13 cellular contexts compared by ENCODE assay signal in genomic region chr21:45430521-45431501, GRCh38. TPM values are rescaled to one million over a fixed set of nuclear protein-coding genes. Genes with fewer than 3 reads are reported as not detected.
DNase-seq lines count a peak whose midpoint lies in the region; ATAC-seq and TF ChIP-seq lines count a peak whose summit lies in the region.
"Had no signal": no experiment of that assay in that cellular context is flagged by ENCODE, and none has a peak within 500 bp of the region (broad histone marks: within the 10 kb centered on the region; RNA-seq: fewer than 3 reads in every experiment).

No MANE protein-coding gene starts in this region.

- no peaks in the 10 kb centered on the region for H3K9me3 Mint-ChIP-seq in nephron progenitor cell
- H3K9me3 Mint-ChIP-seq: activated naive CD4-positive, alpha-beta T cell treated with anti-CD3 and anti-CD28 coated beads, Interleukin-2, amount 50 U/mL, for 24 hours; dendritic cell treated with granulocyte-macrophage colony-stimulating factor and Interleukin-4, amounts not matched to agents 40 ng/mL and 50 ng/mL, for 4 days had no signal

- peak overlapping the region; percentile 52 for H3K4me3 Mint-ChIP-seq in nephron progenitor cell
- H3K4me3 Mint-ChIP-seq: activated CD8-positive, alpha-beta memory T cell treated with anti-CD3 and anti-CD28 coated beads, Interleukin-2, amount 10 ng/mL, durations not matched to agents 7 days and 5 days; activated naive CD4-positive, alpha-beta T cell treated with anti-CD3 and anti-CD28 coated beads, Interleukin-2, amount 50 U/mL, for 24 hours; dendritic cell treated with granulocyte-macrophage colony-stimulating factor and Interleukin-4, amounts not matched to agents 40 ng/mL and 50 ng/mL, for 4 days had no signal

- CTCF ChIA-PET in AG04450 (lab: Charles Lee): no interaction called here

- H3K27me3 Mint-ChIP-seq in nephron progenitor cell (ENCODE audit: low read depth, poor library complexity): peaks cover 5% of the 10 kb centered on the region
- H3K27me3 Mint-ChIP-seq: activated CD8-positive, alpha-beta memory T cell treated with anti-CD3 and anti-CD28 coated beads, Interleukin-2, amount 10 ng/mL, durations not matched to agents 7 days and 5 days; activated naive CD4-positive, alpha-beta T cell treated with anti-CD3 and anti-CD28 coated beads, Interleukin-2, amount 50 U/mL, for 24 hours had no signal

- TF ChIP-seq POLR2A in erythroblast (IDR thresholded peaks at IDR 0.05; ENCODE audit: low read length): no peak

- H3K36me3 Mint-ChIP-seq in nephron progenitor cell (ENCODE audit: low read depth): no peaks in the 10 kb centered on the region
- H3K36me3 Mint-ChIP-seq: activated CD8-positive, alpha-beta memory T cell treated with anti-CD3 and anti-CD28 coated beads, Interleukin-2, amount 10 ng/mL, durations not matched to agents 7 days and 5 days; activated naive CD4-positive, alpha-beta T cell treated with anti-CD3 and anti-CD28 coated beads, Interleukin-2, amount 50 U/mL, for 24 hours had no signal

- peak overlapping the region; percentile 67 for H3K27ac Mint-ChIP-seq in nephron progenitor cell
- H3K27ac Mint-ChIP-seq: activated CD8-positive, alpha-beta memory T cell treated with anti-CD3 and anti-CD28 coated beads, Interleukin-2, amount 10 ng/mL, durations not matched to agents 7 days and 5 days; activated naive CD4-positive, alpha-beta T cell treated with anti-CD3 and anti-CD28 coated beads, Interleukin-2, amount 50 U/mL, for 24 hours; dendritic cell treated with granulocyte-macrophage colony-stimulating factor and Interleukin-4, amounts not matched to agents 40 ng/mL and 50 ng/mL, for 4 days had no signal

- peaks cover 66% of the 10 kb centered on the region for H3K4me1 Mint-ChIP-seq in nephron progenitor cell
- H3K4me1 Mint-ChIP-seq: activated CD8-positive, alpha-beta memory T cell treated with anti-CD3 and anti-CD28 coated beads, Interleukin-2, amount 10 ng/mL, durations not matched to agents 7 days and 5 days had no signal

- H3K9me3 ChIP-seq in AG04450 (ENCODE audit: control insufficient read depth, insufficient read depth, low read length): peaks cover 11% of the 10 kb centered on the region; the same call in 1 of the 2 replicates

- no peak overlapping the region for H3K4me3 ChIP-seq in AG04450 (ENCODE audit: low read depth, low read length)
- H3K4me3 ChIP-seq: GM12878 had no signal

- H3K27ac ChIP-seq in AG04450 (ENCODE audit: low read depth, low read length): no peak overlapping the region
- H3K27ac ChIP-seq: foreskin keratinocyte had no signal

- no peak for TF ChIP-seq CTCF in AG04450 (IDR thresholded peaks at IDR 0.05; ENCODE audit: low read depth, low read length)
- TF ChIP-seq CTCF in nephron progenitor cell (IDR thresholded peaks at IDR 0.05): no peak

- POLR2A ChIA-PET in AG04450 (lab: Yijun Ruan, JAX): no interaction called here

- no peak for TF ChIP-seq RAD21 in Ishikawa (IDR thresholded peaks at IDR 0.05; ENCODE audit: low read depth)

- DNase-seq in AG04450 (ENCODE audit: low read depth, low spot score) (peak; percentile 15), erythroblast (lab: John Stamatoyannopoulos, UW) (peak; percentile 43 to 51), nephron progenitor cell (peak; percentile 85), NCI-H748 treated with DMSO at 0.1 percent for 48 hours (lab: John Stamatoyannopoulos, UW) (no peak), Ammon's horn (ENCODE audit: low spot score) (no peak)
- no peak for DNase-seq in activated naive CD4-positive, alpha-beta T cell treated with anti-CD3 and anti-CD28 coated beads, Interleukin-2, amount 50 U/mL, for 16 hours
- DNase-seq: activated CD8-positive, alpha-beta memory T cell treated with anti-CD3 and anti-CD28 coated beads, Interleukin-2, amount 10 ng/mL, durations not matched to agents 7 days and 5 days; foreskin keratinocyte had no signal

- TF ChIP-seq EP300 in Ishikawa (IDR thresholded peaks at IDR 0.05; ENCODE audit: borderline replicate concordance): no peak

- no peak for ATAC-seq in GM18520 (IDR thresholded peaks at IDR 0.05; ENCODE audit: unreplicated experiment)
- ATAC-seq: activated CD8-positive, alpha-beta memory T cell treated with anti-CD3 and anti-CD28 coated beads, Interleukin-2, amount 10 ng/mL, durations not matched to agents 7 days and 5 days; foreskin keratinocyte; GM12878 had no signal

- H3K27me3 ChIP-seq in AG04450 (ENCODE audit: control insufficient read depth, insufficient read depth, low read length): no peaks in the 10 kb centered on the region
- H3K27me3 ChIP-seq: foreskin keratinocyte had no signal

TF ChIP-seq in Ishikawa, 13 proteins besides CTCF, POLR2A, EP300 and RAD21:
- TF ChIP-seq ZBTB7A (IDR thresholded peaks at IDR 0.05; ENCODE audit: low read depth) (peak; percentile 11; the same call in 1 of the 2 replicates), TAF1 (IDR thresholded peaks at IDR 0.05; ENCODE audit: low read depth) (no peak), MAX (IDR thresholded peaks at IDR 0.05) (peak; percentile 30; the same call in 1 of the 2 replicates), TEAD4 (IDR thresholded peaks at IDR 0.05) (peak; percentile 65), NFIC (IDR thresholded peaks at IDR 0.05) (no peak), CREB1 (IDR thresholded peaks at IDR 0.05; ENCODE audit: low read depth) (no peak), USF1 (IDR thresholded peaks at IDR 0.05) (no peak), YY1 (IDR thresholded peaks at IDR 0.05; ENCODE audit: low read depth) (no peak), TCF12 (IDR thresholded peaks at IDR 0.05; ENCODE audit: low read depth) (no peak), EGR1 (IDR thresholded peaks at IDR 0.05) (peak; percentile 97), REST (IDR thresholded peaks at IDR 0.05; ENCODE audit: low read depth) (no peak), FOXM1 (IDR thresholded peaks at IDR 0.05; ENCODE audit: borderline replicate concordance, low read depth) (no peak), CEBPB (IDR thresholded peaks at IDR 0.05) (no peak)

RNA-seq across cellular contexts. Expression of gene COL18A1, which starts 25.8 kb away (rescaled TPM):
- polyA plus RNA-seq in AG04450 (2011; rRNA removed): 25.3 and 37.0 TPM in 2 replicates
- 7.7 and 9.1 TPM in 2 replicates for polyA minus RNA-seq in AG04450 (2011; rRNA and poly(A)+ RNA removed)

Comparison
In these comparisons a context has a peak if more than half of its experiments do, and no peak if none do; other contexts are left out.
1. DNase-seq: peak in AG04450 (single experiment), erythroblast (2 of 2) and nephron progenitor cell (single experiment); none in activated naive CD4-positive, alpha-beta T cell treated with anti-CD3 and anti-CD28 coated beads, Interleukin-2, amount 50 U/mL, for 16 hours (single experiment), NCI-H748 treated with DMSO at 0.1 percent for 48 hours (single experiment) and Ammon's horn (single experiment).